8 cellular contexts compared by ENCODE assay signal in the genomic region with DNA sequence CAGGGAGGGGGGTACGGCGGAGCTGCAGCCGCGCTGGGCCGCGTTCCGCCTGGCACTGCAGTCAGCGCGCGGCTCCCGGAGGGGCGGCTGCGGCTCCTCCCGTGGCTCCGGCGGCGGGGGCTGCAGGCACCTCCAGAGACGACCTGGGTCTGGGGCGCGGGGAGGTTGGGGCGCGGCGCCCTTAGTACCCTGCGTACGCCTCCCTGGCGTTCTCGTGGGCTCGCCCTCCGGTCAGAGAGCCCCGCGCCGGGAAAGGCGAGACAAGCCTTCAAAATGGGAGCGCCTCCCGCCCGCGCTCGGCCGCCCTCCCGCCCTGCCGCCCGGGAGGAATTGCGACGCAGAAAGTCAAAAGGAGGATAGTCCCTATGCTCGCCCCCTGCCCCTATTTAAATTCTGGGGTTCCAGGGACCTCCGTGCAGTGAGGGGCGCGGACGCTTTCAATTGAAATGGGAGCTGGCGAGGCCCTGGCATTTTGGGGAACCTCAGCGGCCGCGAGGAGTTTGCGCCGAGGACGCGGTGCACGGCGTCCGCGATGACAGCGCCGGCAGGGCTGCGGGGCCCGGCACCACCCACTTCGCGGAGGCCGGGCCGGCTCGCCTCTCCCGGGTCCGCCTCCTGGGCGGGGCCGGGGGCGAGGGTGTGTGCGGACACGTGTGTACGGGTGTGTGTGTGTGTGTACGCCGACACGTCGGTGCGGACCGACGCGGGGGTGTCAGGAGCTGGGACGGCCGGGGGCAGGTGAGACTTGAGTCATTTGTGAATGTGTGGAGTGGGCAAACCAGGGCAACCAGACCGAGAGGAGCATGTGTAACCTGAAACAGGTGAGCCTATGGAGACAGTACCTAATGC. TPM values are rescaled to one million over a fixed set of nuclear protein-coding genes. Genes with fewer than 3 reads are reported as not detected.
DNase-seq lines count a peak whose midpoint lies in the region; ATAC-seq and TF ChIP-seq lines count a peak whose summit lies in the region.

No MANE protein-coding gene starts in this region.

- H3K79me2 ChIP-seq in DND-41 (ENCODE audit: insufficient read depth, low read length) (peaks cover 22% of the 10 kb centered on the region), SK-N-SH (ENCODE audit: insufficient read depth) (peaks cover 30% of the 10 kb centered on the region)

- peak overlapping the region; percentile 97 for H3K4me2 ChIP-seq in DND-41 (ENCODE audit: insufficient read depth, low read length)
- peak overlapping the region; percentile 97 for H3K4me2 ChIP-seq in SK-N-SH

- CTCF ChIA-PET in SK-N-SH (lab: Yijun Ruan, JAX): interaction anchor here (0.7 to 1.9 kb wide), 6 partner anchors 20 to 429 kb away, joined by 3 to 4 read pairs (median 4); no protein-coding TSS in a partner anchor

- TF ChIP-seq POLR2A in ovary (IDR thresholded peaks at IDR 0.05) (peak; percentile 23), thyroid gland (IDR thresholded peaks at IDR 0.05) (peak; percentile 16 to 89)

- H3K36me3 ChIP-seq in DND-41 (ENCODE audit: insufficient read depth, low read length) (peaks cover 21% of the 10 kb centered on the region), HUES6 (ENCODE audit: control insufficient read depth, insufficient read depth, low read length) (no peaks in the 10 kb centered on the region), SK-N-SH (replicated peaks in 1 of 2; ENCODE audit: control insufficient read depth in 1 of 2, insufficient read depth in 2 of 2, low read length in 1 of 2) (peaks cover 3 to 16% of the 10 kb centered on the region in 2 experiments), ovary (no peaks in the 10 kb centered on the region), thyroid gland (no peaks in the 10 kb centered on the region)

- H3K4me1 ChIP-seq in DND-41 (ENCODE audit: insufficient read depth, low read length) (peaks cover 26% of the 10 kb centered on the region), HUES6 (ENCODE audit: control insufficient read depth, insufficient read depth, low read length) (peaks cover 6% of the 10 kb centered on the region), SK-N-SH (ENCODE audit: control insufficient read depth in 1 of 2, insufficient read depth in 2 of 2, low read depth in 1 of 2, low read length in 1 of 2) (peaks cover 0 to 7% of the 10 kb centered on the region in 2 experiments; a peak in 1 of 4 replicates), ovary (ENCODE audit: insufficient read depth) (peaks cover 3% of the 10 kb centered on the region), thyroid gland (peaks cover 5 to 7% of the 10 kb centered on the region in 2 donors)

- H2AFZ ChIP-seq in DND-41 (ENCODE audit: low read depth, low read length) (peak overlapping the region; percentile 100), SK-N-SH (ENCODE audit: low read depth) (peak overlapping the region; percentile 99)

- H3K9ac ChIP-seq in DND-41 (ENCODE audit: low read depth, low read length): peak overlapping the region; percentile 86
- no peak overlapping the region for H3K9ac ChIP-seq in HUES6 (ENCODE audit: low read length)
- H3K9ac ChIP-seq in SK-N-SH: peak overlapping the region; percentile 86

- peak; percentile 73 for ATAC-seq in DND-41 (ENCODE audit: insufficient read depth, low read depth)
- peak; percentile 76 for ATAC-seq in GM21447 (IDR thresholded peaks at IDR 0.05; ENCODE audit: unreplicated experiment)
- ATAC-seq in activated naive CD4-positive, alpha-beta T cell treated with anti-CD3 and anti-CD28 coated beads, Interleukin-2, amount 50 U/mL, for 72 hours: peak; percentile 80 to 88

- H3K27ac Mint-ChIP-seq in activated naive CD4-positive, alpha-beta T cell treated with anti-CD3 and anti-CD28 coated beads, Interleukin-2, amount 50 U/mL, for 72 hours: peak overlapping the region; percentile 63 to 88

- H3K27ac ChIP-seq in DND-41 (ENCODE audit: low read length) (peak overlapping the region; percentile 65), HUES6 (ENCODE audit: low read depth, low read length) (no peak overlapping the region), SK-N-SH (ENCODE audit: low read depth in 2 of 2, low read length in 1 of 2) (peak overlapping the region; percentile 24 to 79), ovary (peak overlapping the region; percentile 92), thyroid gland (peak overlapping the region; percentile 70 to 95 (median 88))

- TF ChIP-seq EP300 in SK-N-SH (IDR thresholded peaks at IDR 0.05; ENCODE audit: borderline replicate concordance in 1 of 2, low read depth in 1 of 2, low read length in 1 of 2): no peak
- TF ChIP-seq EP300 in ovary (IDR thresholded peaks at IDR 0.05): no peak

- no peaks in the 10 kb centered on the region for H3K27me3 ChIP-seq in DND-41 (ENCODE audit: insufficient read depth, low read length, poor library complexity)
- peaks cover 30% of the 10 kb centered on the region for H3K27me3 ChIP-seq in HUES6 (ENCODE audit: control insufficient read depth, insufficient read depth, low read length)
- H3K27me3 ChIP-seq in SK-N-SH (ENCODE audit: insufficient read depth): no peaks in the 10 kb centered on the region
- no peaks in the 10 kb centered on the region for H3K27me3 ChIP-seq in ovary
- no peaks in the 10 kb centered on the region for H3K27me3 ChIP-seq in thyroid gland

- no peaks in the 10 kb centered on the region for H3K9me2 ChIP-seq in SK-N-SH

- peaks cover 8% of the 10 kb centered on the region for H3F3A ChIP-seq in SK-N-SH (replicated peaks; ENCODE audit: insufficient read depth)

- peaks cover 5% of the 10 kb centered on the region in 2 donors for H3K36me3 Mint-ChIP-seq in activated naive CD4-positive, alpha-beta T cell treated with anti-CD3 and anti-CD28 coated beads, Interleukin-2, amount 50 U/mL, for 72 hours

- intact Hi-C loops in head of caudate nucleus (cut with DNase I) (loop anchor here (5.0 to 10.0 kb wide), 2 partner anchors 71 to 522 kb away; a partner anchor contains a TSS), ovary (cut with DNase I) (no loop called here), thyroid gland (cut with DNase I) (loop anchor here (10.0 kb wide), 1 partner anchor 62 kb away; no protein-coding TSS in a partner anchor)

- no peak for TF ChIP-seq RAD21 in SK-N-SH (IDR thresholded peaks at IDR 0.05; ENCODE audit: low read length)

- H4K20me1 ChIP-seq in DND-41 (ENCODE audit: insufficient read depth, low read length): peaks cover 5% of the 10 kb centered on the region; the same call in 1 of the 2 replicates
- no peaks in the 10 kb centered on the region for H4K20me1 ChIP-seq in SK-N-SH (ENCODE audit: insufficient read depth)

- H3K9me3 ChIP-seq in DND-41 (ENCODE audit: insufficient read depth, low read length, severe bottlenecking) (no peaks in the 10 kb centered on the region), HUES6 (ENCODE audit: control insufficient read depth, insufficient read depth, low read depth, low read length) (no peaks in the 10 kb centered on the region), SK-N-SH (no peaks in the 10 kb centered on the region), ovary (no peaks in the 10 kb centered on the region), thyroid gland (no peaks in the 10 kb centered on the region)

- TF ChIP-seq CTCF in DND-41 (IDR thresholded peaks at IDR 0.05; ENCODE audit: borderline replicate concordance, extremely low read depth, low read length, poor library complexity, severe bottlenecking) (no peak), SK-N-SH (IDR thresholded peaks at IDR 0.05) (no peak), ovary (IDR thresholded peaks at IDR 0.05) (no peak), thyroid gland (IDR thresholded peaks at IDR 0.05) (peak in 1 of 6 experiments; percentile 3)

- POLR2A ChIA-PET in SK-N-SH (lab: Yijun Ruan, JAX): no interaction called here

- H3K9me3 Mint-ChIP-seq in activated naive CD4-positive, alpha-beta T cell treated with anti-CD3 and anti-CD28 coated beads, Interleukin-2, amount 50 U/mL, for 72 hours: no peaks in the 10 kb centered on the region

- peak; percentile 75 for DNase-seq in DND-41
- DNase-seq in SK-N-SH: peak; percentile 93
- DNase-seq in activated naive CD4-positive, alpha-beta T cell treated with anti-CD3 and anti-CD28 coated beads, Interleukin-2, amount 50 U/mL, for 72 hours (ENCODE audit: low spot score in 2 of 2): peak; percentile 83 to 84
- DNase-seq in head of caudate nucleus: peak; percentile 57 to 93 (median 82)
- peak; percentile 70 to 81 (median 72) for DNase-seq in ovary
- peak; percentile 82 to 83 for DNase-seq in thyroid gland

- peak overlapping the region; percentile 85 to 97 for H3K4me3 ChIP-seq in DND-41 (ENCODE audit: low read depth in 1 of 2, low read length in 2 of 2)
- H3K4me3 ChIP-seq in HUES6 (ENCODE audit: low read depth, low read length): peak overlapping the region; percentile 86
- H3K4me3 ChIP-seq in SK-N-SH (ENCODE audit: low read depth in 2 of 2, low read length in 1 of 2): peak overlapping the region; percentile 75 to 92
- peak overlapping the region; percentile 92 for H3K4me3 ChIP-seq in ovary
- peak overlapping the region; percentile 72 to 89 (median 82) for H3K4me3 ChIP-seq in thyroid gland (replicated peaks in 1 of 3)

- 2% methylated on average over 12 of the region's 89 CpGs for WGBS in SK-N-SH (ENCODE audit: low lambda C conversion rate)
- 1% methylated on average over 61 to 89 of the region's 89 CpGs for WGBS in ovary, 3 donors
- 0 to 1% methylated on average over 12 to 26 of the region's 89 CpGs for WGBS in thyroid gland, 2 donors

TF ChIP-seq in SK-N-SH, 30 proteins besides CTCF, POLR2A, EP300 and RAD21 (continues in another document):
- TF ChIP-seq, protein P1, sequence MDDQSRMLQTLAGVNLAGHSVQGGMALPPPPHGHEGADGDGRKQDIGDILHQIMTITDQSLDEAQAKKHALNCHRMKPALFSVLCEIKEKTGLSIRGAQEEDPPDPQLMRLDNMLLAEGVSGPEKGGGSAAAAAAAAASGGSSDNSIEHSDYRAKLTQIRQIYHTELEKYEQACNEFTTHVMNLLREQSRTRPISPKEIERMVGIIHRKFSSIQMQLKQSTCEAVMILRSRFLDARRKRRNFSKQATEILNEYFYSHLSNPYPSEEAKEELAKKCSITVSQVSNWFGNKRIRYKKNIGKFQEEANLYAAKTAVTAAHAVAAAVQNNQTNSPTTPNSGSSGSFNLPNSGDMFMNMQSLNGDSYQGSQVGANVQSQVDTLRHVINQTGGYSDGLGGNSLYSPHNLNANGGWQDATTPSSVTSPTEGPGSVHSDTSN (IDR thresholded peaks at IDR 0.05): no peak
- TF ChIP-seq FOSL2 (IDR thresholded peaks at IDR 0.05; ENCODE audit: borderline replicate concordance, low read depth): no peak

RNA-seq across cellular contexts. Expression of a gene that starts 0.5 kb away (rescaled TPM):
- polyA plus RNA-seq in SK-N-SH (2012; rRNA removed) (4.6 and 7.2 TPM in 2 replicates), ovary (10 to 100 TPM; 10.3 to 23.8 TPM)
- 5.1 and 5.8 TPM in 2 replicates for polyA plus RNA-seq in SK-N-SH (2012; cell fraction: cytosol; rRNA removed)
- 4.8 and 6.5 TPM in 2 replicates for polyA plus RNA-seq in SK-N-SH (2012; cell fraction: nucleus; rRNA removed)
- 10 to 100 TPM; 29.9 to 64.3 TPM for total RNA-seq in activated naive CD4-positive, alpha-beta T cell treated with anti-CD3 and anti-CD28 coated beads, Interleukin-2, amount 50 U/mL, for 72 hours
- total RNA-seq in ovary (10 to 100 TPM; 22.2 to 30.9 (median 24.9) TPM), thyroid gland (10 to 100 TPM; 37.4 to 75.4 (median 47.8) TPM)

Comparison
In these comparisons a context has a peak if more than half of its experiments do, and no peak if none do; other contexts are left out.
1. intact Hi-C loops: an anchor here in head of caudate nucleus (5.0 to 10.0 kb wide) and thyroid gland (10.0 kb wide); none called in ovary.